22 cellular contexts compared by ENCODE assay signal in genomic region chr2:168044579-168044978, GRCh38.
"Had no signal": no experiment of that assay in that cellular context is flagged by ENCODE, and none has a peak within 500 bp of the region (broad histone marks: within the 10 kb centered on the region; RNA-seq: fewer than 3 reads in every experiment).

No MANE protein-coding gene starts in this region.

- H3K4me3 Mint-ChIP-seq: activated CD4-positive, alpha-beta T cell treated with anti-CD3 and anti-CD28 coated beads for 36 hours; activated naive CD4-positive, alpha-beta T cell treated with anti-CD3 and anti-CD28 coated beads, Interleukin-2, amount 10 ng/mL, durations not matched to agents 7 days and 5 days; activated naive CD8-positive, alpha-beta T cell treated with anti-CD3 and anti-CD28 coated beads, Interleukin-2, amount 50 U/mL, for 24 hours; activated T-cell treated with anti-CD3 and anti-CD28 coated beads, Interleukin-2, amount 50 U/mL, for 4 hours had no signal

- H3K27ac ChIP-seq: epithelial cell of prostate, heart right ventricle, prostate gland, right atrium auricular region, spleen, transverse colon, uterus had no signal

- H3K27me3 Mint-ChIP-seq: activated CD4-positive, alpha-beta T cell treated with anti-CD3 and anti-CD28 coated beads for 36 hours; activated naive CD4-positive, alpha-beta T cell treated with anti-CD3 and anti-CD28 coated beads, Interleukin-2, amount 10 ng/mL, durations not matched to agents 7 days and 5 days; activated naive CD8-positive, alpha-beta T cell treated with anti-CD3 and anti-CD28 coated beads, Interleukin-2, amount 50 U/mL, for 24 hours had no signal

- H3K27ac Mint-ChIP-seq: activated CD4-positive, alpha-beta T cell treated with anti-CD3 and anti-CD28 coated beads for 36 hours; activated naive CD4-positive, alpha-beta T cell treated with anti-CD3 and anti-CD28 coated beads, Interleukin-2, amount 10 ng/mL, durations not matched to agents 7 days and 5 days; activated naive CD8-positive, alpha-beta T cell treated with anti-CD3 and anti-CD28 coated beads, Interleukin-2, amount 50 U/mL, for 24 hours had no signal

- H3K36me3 ChIP-seq: prostate gland, right atrium auricular region, transverse colon, uterus had no signal

- H3K4me3 ChIP-seq: heart right ventricle, mucosa of descending colon, prostate gland, right atrium auricular region, spleen, transverse colon, uterus had no signal

- H3K9me3 Mint-ChIP-seq: activated naive CD4-positive, alpha-beta T cell treated with anti-CD3 and anti-CD28 coated beads, Interleukin-2, amount 10 ng/mL, durations not matched to agents 7 days and 5 days; activated naive CD8-positive, alpha-beta T cell treated with anti-CD3 and anti-CD28 coated beads, Interleukin-2, amount 50 U/mL, for 24 hours; activated T-cell treated with anti-CD3 and anti-CD28 coated beads, Interleukin-2, amount 50 U/mL, for 4 hours had no signal

- H3K9me3 ChIP-seq: heart right ventricle, mucosa of descending colon, prostate gland, right atrium auricular region, spleen, transverse colon, uterus had no signal

- H3K27me3 ChIP-seq: heart right ventricle, right atrium auricular region, spleen, transverse colon, uterus had no signal

- H3K4me1 ChIP-seq: heart right ventricle, prostate gland, right atrium auricular region, transverse colon, uterus had no signal

- DNase-seq: activated CD4-positive, alpha-beta T cell treated with anti-CD3 and anti-CD28 coated beads for 36 hours; activated CD4-positive, alpha-beta T cell treated with anti-CD3 and anti-CD28 coated beads, Interleukin-2, amount 50 U/mL, for 48 hours; activated CD8-positive, alpha-beta memory T cell treated with anti-CD3 and anti-CD28 coated beads, Interleukin-2, amount 50 U/mL, for 48 hours; activated effector memory CD4-positive, alpha-beta T cell treated with Interleukin-2 at 50 U/mL for 16 hours; activated naive CD4-positive, alpha-beta T cell treated with anti-CD3 and anti-CD28 coated beads, Interleukin-2, amount 10 ng/mL, durations not matched to agents 7 days and 5 days; activated naive CD8-positive, alpha-beta T cell treated with anti-CD3 and anti-CD28 coated beads, Interleukin-2, amount 50 U/mL, for 24 hours; activated T-cell treated with anti-CD3 and anti-CD28 coated beads, Interleukin-2, amount 50 U/mL, for 4 hours; cerebellar nuclear complex; cortex of kidney; heart right ventricle; islet precursor cell; left cardiac atrium; mesenchymal stem cell; mucosa of descending colon; spleen; stimulated activated CD4-positive, alpha-beta T cell treated with anti-CD3 and anti-CD28 coated beads, Interleukin-4, amount 100 ng/mL, for 1 hour; T-helper 9 cell; transverse colon; uterus had no signal
